ENCODE assay signal across 11 cellular contexts in genomic region chr3:105322570-105323273, GRCh38. TPM values are rescaled to one million over a fixed set of nuclear protein-coding genes. Genes with fewer than 3 reads are reported as not detected.
DNase-seq lines count a peak whose midpoint lies in the region; ATAC-seq, FAIRE-seq and TF ChIP-seq lines count a peak whose summit lies in the region.
"Had no signal": no experiment of that assay in that cellular context is flagged by ENCODE, and none has a peak within 500 bp of the region (broad histone marks: within the 10 kb centered on the region; RNA-seq: fewer than 3 reads in every experiment).

No MANE protein-coding gene starts in this region.

- no TSS peak for BruUV-seq in GM12878 (replicated peaks; lab: Mats Ljungman, UMichigan)

- H3K4me2 ChIP-seq in GM12878 (ENCODE audit: control insufficient read depth, insufficient read depth) = peak overlapping the region; percentile 67

- H3K27me3 Mint-ChIP-seq in activated T-helper 2 cell treated with anti-CD3 and anti-CD28 coated beads, Interferon-gamma antibody, Interleukin-2, Interleukin-4, amounts not matched to agents 10 μg/mL and 5 μg/mL and 100 μg/mL, durations not matched to agents 14 hours and 24 hours and 36 hours (ENCODE audit: low read depth) = peaks cover 3% of the 10 kb centered on the region
- H3K27me3 Mint-ChIP-seq: activated naive CD4-positive, alpha-beta T cell treated with anti-CD3 and anti-CD28 coated beads, Interleukin-2, amount 10 ng/mL, durations not matched to agents 7 days and 5 days had no signal

- peak in 1 of 2 experiments; percentile 62; a peak in 1 of 4 replicates for TF ChIP-seq EP300 in GM12878 (IDR thresholded peaks at IDR 0.05; ENCODE audit: borderline replicate concordance in 1 of 2, control insufficient read depth in 1 of 2, low read depth in 2 of 2, low read length in 2 of 2)

- peak; percentile 61 for FAIRE-seq in GM12878 (lab: Jason Lieb, UNC)
- FAIRE-seq: pancreas had no signal

- intact Hi-C loops in GM12878 (cut with micrococcal nuclease; ENCODE audit: unreplicated experiment) = no loop called here
- intact Hi-C loops in activated T-helper 2 cell treated with anti-CD3 and anti-CD28 coated beads, Interferon-gamma antibody, Interleukin-2, Interleukin-4, amounts not matched to agents 10 μg/mL and 5 μg/mL and 100 μg/mL, durations not matched to agents 14 hours and 24 hours and 36 hours (cut with micrococcal nuclease) = no loop called here

- 0 out of 2 replicates have a peak, but pooled peaks cover 2% of the 10 kb centered on the region for H3K4me1 ChIP-seq in GM12878 (ENCODE audit: control insufficient read depth, insufficient read depth, low read length)
- H3K4me1 ChIP-seq: pancreas had no signal

- H3K36me3 ChIP-seq in GM12878 (ENCODE audit: control insufficient read depth in 2 of 2, insufficient read depth in 2 of 2, low read length in 1 of 2) = no peaks in the 10 kb centered on the region
- H3K36me3 ChIP-seq: pancreas had no signal

- no peaks in the 10 kb centered on the region for H4K20me1 ChIP-seq in GM12878 (ENCODE audit: control insufficient read depth, insufficient read depth)

- RAD21 ChIA-PET in GM12878 (lab: Charles Lee; ENCODE audit: unreplicated experiment) = interaction anchor here (0.9 to 2.2 kb wide), 2 partner anchors 43 to 45 kb away, joined by 4 to 9 read pairs; partner anchors contain the start of gene ALCAM

- DNase-seq in GM12878 (ENCODE audit: low read depth, low spot score) = peak; percentile 36
- DNase-seq in activated T-helper 2 cell treated with anti-CD3 and anti-CD28 coated beads, Interferon-gamma antibody, Interleukin-2, Interleukin-4, amounts not matched to agents 10 μg/mL and 5 μg/mL and 100 μg/mL, durations not matched to agents 14 hours and 24 hours and 36 hours (ENCODE audit: low spot score) = no peak
- no peak for DNase-seq in LoVo (ENCODE audit: low spot score)
- no peak for DNase-seq in substantia nigra (lab: John Stamatoyannopoulos, UW)
- no peak for DNase-seq in stimulated activated CD4-positive, alpha-beta T cell treated with anti-CD3 and anti-CD28 coated beads, Interleukin-15, amount 100 ng/mL, for 24 hours
- DNase-seq: activated naive CD4-positive, alpha-beta T cell treated with anti-CD3 and anti-CD28 coated beads, Interleukin-2, amount 10 ng/mL, durations not matched to agents 7 days and 5 days; pancreas had no signal

- H3K4me3 Mint-ChIP-seq in activated T-helper 2 cell treated with anti-CD3 and anti-CD28 coated beads, Interferon-gamma antibody, Interleukin-2, Interleukin-4, amounts not matched to agents 10 μg/mL and 5 μg/mL and 100 μg/mL, durations not matched to agents 14 hours and 24 hours and 36 hours (ENCODE audit: low read depth) = no peak overlapping the region
- H3K4me3 Mint-ChIP-seq: activated naive CD4-positive, alpha-beta T cell treated with anti-CD3 and anti-CD28 coated beads, Interleukin-2, amount 10 ng/mL, durations not matched to agents 7 days and 5 days had no signal

- H3K36me3 Mint-ChIP-seq in activated T-helper 2 cell treated with anti-CD3 and anti-CD28 coated beads, Interferon-gamma antibody, Interleukin-2, Interleukin-4, amounts not matched to agents 10 μg/mL and 5 μg/mL and 100 μg/mL, durations not matched to agents 14 hours and 24 hours and 36 hours (ENCODE audit: low read depth) = no peaks in the 10 kb centered on the region
- H3K36me3 Mint-ChIP-seq: activated naive CD4-positive, alpha-beta T cell treated with anti-CD3 and anti-CD28 coated beads, Interleukin-2, amount 10 ng/mL, durations not matched to agents 7 days and 5 days had no signal

- no peak for TF ChIP-seq POLR2A in GM12878 (IDR thresholded peaks at IDR 0.05; ENCODE audit: low read depth, low read length)

- no peaks in the 10 kb centered on the region for H3K27me3 ChIP-seq in GM12878 (replicated peaks in 1 of 2; ENCODE audit: control insufficient read depth in 2 of 2, insufficient read depth in 2 of 2, low read length in 1 of 2)
- H3K27me3 ChIP-seq: pancreas had no signal

- in situ Hi-C loops in GM12878 (cut with MboI) = no loop called here

- POLR2A ChIA-PET in GM12878 (lab: Charles Lee) = interaction anchor here (1.0 to 1.3 kb wide), 2 partner anchors 15 to 46 kb away, joined by 3 to 4 read pairs; no protein-coding TSS in a partner anchor

- peak; percentile 11; the same call in 1 of the 2 replicates for TF ChIP-seq RAD21 in GM12878 (IDR thresholded peaks at IDR 0.05; ENCODE audit: insufficient read depth, low read depth, low read length)

- no peaks in the 10 kb centered on the region for H3K9me3 ChIP-seq in GM12878 (replicated peaks; ENCODE audit: control insufficient read depth, insufficient read depth, low read length)
- H3K9me3 ChIP-seq: pancreas had no signal

- TF ChIP-seq CTCF in GM12878 (IDR thresholded peaks at IDR 0.05 in 2 of 3, conservative IDR thresholded peaks at IDR 0.05 in 1 of 3; ENCODE audit: control insufficient read depth in 2 of 3, extremely low read depth in 1 of 3, insufficient read depth in 1 of 3, low read depth in 3 of 3, low read length in 3 of 3) = no peak

- H2AFZ ChIP-seq in GM12878 (ENCODE audit: control insufficient read depth, low read depth, low read length) = 0 out of 2 replicates have a peak overlapping the region, but pooled peaks have one; percentile 25

- H3K27ac Mint-ChIP-seq in activated T-helper 2 cell treated with anti-CD3 and anti-CD28 coated beads, Interferon-gamma antibody, Interleukin-2, Interleukin-4, amounts not matched to agents 10 μg/mL and 5 μg/mL and 100 μg/mL, durations not matched to agents 14 hours and 24 hours and 36 hours = no peak overlapping the region
- H3K27ac Mint-ChIP-seq: activated naive CD4-positive, alpha-beta T cell treated with anti-CD3 and anti-CD28 coated beads, Interleukin-2, amount 10 ng/mL, durations not matched to agents 7 days and 5 days had no signal

- 0 out of 2 replicates have a peak overlapping the region, but pooled peaks have one; percentile 11 for H3K27ac ChIP-seq in GM12878 (ENCODE audit: control insufficient read depth, insufficient read depth)
- H3K27ac ChIP-seq in substantia nigra (ENCODE audit: low read depth, low read length, poor library complexity, severe bottlenecking) = no peak overlapping the region
- H3K27ac ChIP-seq: epithelial cell of prostate, pancreas had no signal

- no peak overlapping the region for H3K9ac ChIP-seq in GM12878 (ENCODE audit: control insufficient read depth, insufficient read depth, low read length)

- no peaks in the 10 kb centered on the region for H3K79me2 ChIP-seq in GM12878 (ENCODE audit: control insufficient read depth, insufficient read depth, low read length)

- H3K4me3 ChIP-seq in GM12878 = no peak overlapping the region
- H3K4me3 ChIP-seq: pancreas had no signal

- SMC1A ChIA-PET in GM12878 (lab: Charles Lee; ENCODE audit: uncharacterized antibody, unreplicated experiment) = interaction anchor here (0.7 to 2.1 kb wide), 3 partner anchors 11 to 45 kb away, joined by 3 to 6 read pairs (median 5); no protein-coding TSS in a partner anchor

- H3K4me1 Mint-ChIP-seq in activated T-helper 2 cell treated with anti-CD3 and anti-CD28 coated beads, Interferon-gamma antibody, Interleukin-2, Interleukin-4, amounts not matched to agents 10 μg/mL and 5 μg/mL and 100 μg/mL, durations not matched to agents 14 hours and 24 hours and 36 hours (ENCODE audit: low read depth) = peaks cover 5% of the 10 kb centered on the region
- H3K4me1 Mint-ChIP-seq: activated naive CD4-positive, alpha-beta T cell treated with anti-CD3 and anti-CD28 coated beads, Interleukin-2, amount 10 ng/mL, durations not matched to agents 7 days and 5 days had no signal

- ATAC-seq in GM18867 (IDR thresholded peaks at IDR 0.05; ENCODE audit: unreplicated experiment) (peak; percentile 96), GM21515 (IDR thresholded peaks at IDR 0.05; ENCODE audit: unreplicated experiment) (peak; percentile 83), HG03103 (IDR thresholded peaks at IDR 0.05; ENCODE audit: low read depth, unreplicated experiment) (peak; percentile 96), GM12878 (peak; percentile 94)
- ATAC-seq: pancreas had no signal

- WGBS in GM12878 (ENCODE audit: insufficient coverage, insufficient replicate concordance, low lambda C conversion rate, missing lambda C conversion rate) = 26% methylated on average over 3 of the region's 3 CpGs

- CTCF ChIA-PET in GM12878 (lab: Yijun Ruan, JAX) = interaction anchor here (1.7 kb wide), 1 partner anchor 195 kb away, joined by 5 read pairs; no protein-coding TSS in a partner anchor

- H3K9me3 Mint-ChIP-seq in activated T-helper 2 cell treated with anti-CD3 and anti-CD28 coated beads, Interferon-gamma antibody, Interleukin-2, Interleukin-4, amounts not matched to agents 10 μg/mL and 5 μg/mL and 100 μg/mL, durations not matched to agents 14 hours and 24 hours and 36 hours = no peaks in the 10 kb centered on the region
- H3K9me3 Mint-ChIP-seq: activated naive CD4-positive, alpha-beta T cell treated with anti-CD3 and anti-CD28 coated beads, Interleukin-2, amount 10 ng/mL, durations not matched to agents 7 days and 5 days had no signal

TF ChIP-seq in GM12878, 131 proteins besides CTCF, POLR2A, EP300 and RAD21 (continues in another document):
- TF ChIP-seq HDGF (IDR thresholded peaks at IDR 0.05) (no peak), MYC (IDR thresholded peaks at IDR 0.05; ENCODE audit: insufficient read depth, insufficient read length, insufficient replicate concordance, low read length, severe bottlenecking) (no peak), POLR2AphosphoS2 (IDR thresholded peaks at IDR 0.05; ENCODE audit: low read depth, low read length) (no peak), RFX5 (IDR thresholded peaks at IDR 0.05; ENCODE audit: low read depth, low read length) (no peak), SIX5 (IDR thresholded peaks at IDR 0.05; ENCODE audit: low read depth, low read length, severe bottlenecking) (no peak)

RNA-seq across cellular contexts. Expression of gene ALCAM, which starts 44.0 kb away (rescaled TPM):
- total RNA-seq in GM12878 (2013; cell fraction: nucleolus; rRNA removed) = 103 and 111 TPM in 2 replicates
- total RNA-seq in GM12878 (2014; rRNA removed) = 37.2 and 44.0 TPM in 2 replicates
- total RNA-seq in GM12878 (2014; rRNA removed; fragmentation: Illumina TruSeq; extraction: Trizol) = 49.7 and 52.1 TPM in 2 replicates
- 35.0 and 36.0 TPM in 2 replicates for total RNA-seq in GM12878 (2021)
- polyA plus RNA-seq in GM12878 (2011; ENCODE audit: low read depth) = 10.0 TPM
- polyA plus RNA-seq in GM12878 (2011; rRNA removed) = 54.2 and 77.4 TPM in 2 replicates
- polyA plus RNA-seq in GM12878 (2011; cell fraction: cytosol; rRNA removed) = 22.5 and 23.1 TPM in 2 replicates
- 31.0 and 45.6 TPM in 2 replicates for polyA plus RNA-seq in GM12878 (2011; cell fraction: nucleus; rRNA removed)
- polyA plus RNA-seq in GM12878 (2012) = 18.4 and 25.2 TPM in 2 replicates
- polyA plus RNA-seq in GM12878 (2014; fragmentation: Illumina TruSeq; extraction: Trizol) = 37.9 and 53.6 TPM in 2 replicates
- 10 to 100 TPM; 12.2 to 16.2 TPM for polyA plus RNA-seq in GM12878 (2014; fragmentation: Nextera tagmentation; extraction: Ambion mirVana)
- polyA plus RNA-seq in GM12878 (2014; rRNA removed) = 18.8 and 20.7 TPM in 2 replicates
- polyA plus RNA-seq in GM12878 (2016; fragmentation: Nextera tagmentation; extraction: Ambion mirVana) = 10 to 100 TPM; 27.5 to 29.2 TPM
- polyA minus RNA-seq in GM12878 (2011; rRNA and poly(A)+ RNA removed) = 61.7 and 118 TPM in 2 replicates
- polyA minus RNA-seq in GM12878 (2011; cell fraction: cytosol; rRNA and poly(A)+ RNA removed) = 27.9 and 28.1 TPM in 2 replicates
- polyA minus RNA-seq in GM12878 (2011; cell fraction: nucleus; rRNA and poly(A)+ RNA removed) = 67.2 and 83.0 TPM in 2 replicates
- 36.7 and 37.3 TPM in 2 replicates for total RNA-seq in activated T-helper 2 cell treated with anti-CD3 and anti-CD28 coated beads, Interferon-gamma antibody, Interleukin-2, Interleukin-4, amounts not matched to agents 10 μg/mL and 5 μg/mL and 100 μg/mL, durations not matched to agents 14 hours and 24 hours and 36 hours
